ENCODE assay signal across 2 cellular contexts in the genomic region with DNA sequence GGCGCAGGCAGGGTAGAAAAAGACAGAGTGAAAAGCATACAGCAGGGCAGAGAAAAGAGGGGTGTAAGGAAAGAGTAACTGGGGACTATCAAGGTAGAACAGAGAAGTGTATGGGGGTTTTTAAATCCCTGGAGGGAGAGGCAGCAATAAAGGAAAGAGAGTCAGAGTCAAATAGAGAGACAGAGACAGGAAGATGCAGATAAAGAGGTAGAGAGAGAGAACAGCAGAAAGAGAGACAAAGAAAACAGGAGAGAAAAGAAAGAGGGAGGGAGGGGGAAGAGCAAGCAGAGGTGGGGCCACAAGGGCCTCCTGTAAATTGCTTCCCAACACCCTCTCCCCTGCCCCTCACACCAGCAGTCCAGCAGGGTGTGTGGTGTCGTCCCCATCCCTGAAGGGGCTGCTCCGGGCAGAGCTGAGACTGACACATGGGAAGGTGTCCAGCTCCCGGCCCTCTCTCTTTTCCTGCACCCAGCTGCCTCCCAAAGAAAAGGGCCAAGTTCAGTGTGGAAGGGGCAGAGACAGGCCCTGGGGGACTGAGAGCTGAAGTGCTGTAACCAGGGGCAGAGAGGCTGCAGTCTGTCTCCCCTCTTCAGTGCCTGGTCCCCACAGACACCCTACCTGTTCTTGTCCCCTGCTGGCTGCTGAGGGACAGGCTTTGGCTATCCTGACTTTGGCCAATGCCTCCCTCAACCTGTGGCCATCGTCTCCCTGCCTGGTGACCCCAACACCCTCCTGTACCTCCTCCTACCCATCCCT.
TF ChIP-seq lines count a peak whose summit lies in the region.

No MANE protein-coding gene starts in this region.

TF ChIP-seq in GM23338, 12 proteins besides CTCF, POLR2A, EP300 and RAD21 (continues in another document):
- no peak for TF ChIP-seq STAT1 (IDR thresholded peaks at IDR 0.05; ENCODE audit: unreplicated experiment)
- TF ChIP-seq ZNF331 (CRISPR knock-in tag; IDR thresholded peaks at IDR 0.05; ENCODE audit: low read depth) = no peak
- no peak for TF ChIP-seq EZH2 (IDR thresholded peaks at IDR 0.05; ENCODE audit: low read depth, unreplicated experiment)
- TF ChIP-seq JUNB (IDR thresholded peaks at IDR 0.05; ENCODE audit: unreplicated experiment) = no peak
- TF ChIP-seq, protein P1, sequence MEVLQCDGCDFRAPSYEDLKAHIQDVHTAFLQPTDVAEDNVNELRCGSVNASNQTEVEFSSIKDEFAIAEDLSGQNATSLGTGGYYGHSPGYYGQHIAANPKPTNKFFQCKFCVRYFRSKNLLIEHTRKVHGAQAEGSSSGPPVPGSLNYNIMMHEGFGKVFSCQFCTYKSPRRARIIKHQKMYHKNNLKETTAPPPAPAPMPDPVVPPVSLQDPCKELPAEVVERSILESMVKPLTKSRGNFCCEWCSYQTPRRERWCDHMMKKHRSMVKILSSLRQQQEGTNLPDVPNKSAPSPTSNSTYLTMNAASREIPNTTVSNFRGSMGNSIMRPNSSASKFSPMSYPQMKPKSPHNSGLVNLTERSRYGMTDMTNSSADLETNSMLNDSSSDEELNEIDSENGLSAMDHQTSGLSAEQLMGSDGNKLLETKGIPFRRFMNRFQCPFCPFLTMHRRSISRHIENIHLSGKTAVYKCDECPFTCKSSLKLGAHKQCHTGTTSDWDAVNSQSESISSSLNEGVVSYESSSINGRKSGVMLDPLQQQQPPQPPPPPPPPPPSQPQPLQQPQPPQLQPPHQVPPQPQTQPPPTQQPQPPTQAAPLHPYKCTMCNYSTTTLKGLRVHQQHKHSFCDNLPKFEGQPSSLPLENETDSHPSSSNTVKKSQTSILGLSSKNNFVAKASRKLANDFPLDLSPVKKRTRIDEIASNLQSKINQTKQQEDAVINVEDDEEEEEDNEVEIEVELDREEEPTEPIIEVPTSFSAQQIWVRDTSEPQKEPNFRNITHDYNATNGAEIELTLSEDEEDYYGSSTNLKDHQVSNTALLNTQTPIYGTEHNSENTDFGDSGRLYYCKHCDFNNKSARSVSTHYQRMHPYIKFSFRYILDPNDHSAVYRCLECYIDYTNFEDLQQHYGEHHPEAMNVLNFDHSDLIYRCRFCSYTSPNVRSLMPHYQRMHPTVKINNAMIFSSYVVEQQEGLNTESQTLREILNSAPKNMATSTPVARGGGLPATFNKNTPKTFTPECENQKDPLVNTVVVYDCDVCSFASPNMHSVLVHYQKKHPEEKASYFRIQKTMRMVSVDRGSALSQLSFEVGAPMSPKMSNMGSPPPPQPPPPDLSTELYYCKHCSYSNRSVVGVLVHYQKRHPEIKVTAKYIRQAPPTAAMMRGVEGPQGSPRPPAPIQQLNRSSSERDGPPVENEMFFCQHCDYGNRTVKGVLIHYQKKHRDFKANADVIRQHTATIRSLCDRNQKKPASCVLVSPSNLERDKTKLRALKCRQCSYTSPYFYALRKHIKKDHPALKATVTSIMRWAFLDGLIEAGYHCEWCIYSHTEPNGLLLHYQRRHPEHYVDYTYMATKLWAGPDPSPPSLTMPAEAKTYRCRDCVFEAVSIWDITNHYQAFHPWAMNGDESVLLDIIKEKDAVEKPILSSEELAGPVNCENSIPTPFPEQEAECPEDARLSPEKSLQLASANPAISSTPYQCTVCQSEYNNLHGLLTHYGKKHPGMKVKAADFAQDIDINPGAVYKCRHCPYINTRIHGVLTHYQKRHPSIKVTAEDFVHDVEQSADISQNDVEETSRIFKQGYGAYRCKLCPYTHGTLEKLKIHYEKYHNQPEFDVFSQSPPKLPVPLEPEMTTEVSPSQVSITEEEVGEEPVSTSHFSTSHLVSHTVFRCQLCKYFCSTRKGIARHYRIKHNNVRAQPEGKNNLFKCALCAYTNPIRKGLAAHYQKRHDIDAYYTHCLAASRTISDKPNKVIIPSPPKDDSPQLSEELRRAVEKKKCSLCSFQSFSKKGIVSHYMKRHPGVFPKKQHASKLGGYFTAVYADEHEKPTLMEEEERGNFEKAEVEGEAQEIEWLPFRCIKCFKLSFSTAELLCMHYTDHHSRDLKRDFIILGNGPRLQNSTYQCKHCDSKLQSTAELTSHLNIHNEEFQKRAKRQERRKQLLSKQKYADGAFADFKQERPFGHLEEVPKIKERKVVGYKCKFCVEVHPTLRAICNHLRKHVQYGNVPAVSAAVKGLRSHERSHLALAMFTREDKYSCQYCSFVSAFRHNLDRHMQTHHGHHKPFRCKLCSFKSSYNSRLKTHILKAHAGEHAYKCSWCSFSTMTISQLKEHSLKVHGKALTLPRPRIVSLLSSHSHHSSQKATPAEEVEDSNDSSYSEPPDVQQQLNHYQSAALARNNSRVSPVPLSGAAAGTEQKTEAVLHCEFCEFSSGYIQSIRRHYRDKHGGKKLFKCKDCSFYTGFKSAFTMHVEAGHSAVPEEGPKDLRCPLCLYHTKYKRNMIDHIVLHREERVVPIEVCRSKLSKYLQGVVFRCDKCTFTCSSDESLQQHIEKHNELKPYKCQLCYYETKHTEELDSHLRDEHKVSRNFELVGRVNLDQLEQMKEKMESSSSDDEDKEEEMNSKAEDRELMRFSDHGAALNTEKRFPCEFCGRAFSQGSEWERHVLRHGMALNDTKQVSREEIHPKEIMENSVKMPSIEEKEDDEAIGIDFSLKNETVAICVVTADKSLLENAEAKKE (CRISPR knock-in tag; IDR thresholded peaks at IDR 0.05) = no peak
- TF ChIP-seq, protein P2, sequence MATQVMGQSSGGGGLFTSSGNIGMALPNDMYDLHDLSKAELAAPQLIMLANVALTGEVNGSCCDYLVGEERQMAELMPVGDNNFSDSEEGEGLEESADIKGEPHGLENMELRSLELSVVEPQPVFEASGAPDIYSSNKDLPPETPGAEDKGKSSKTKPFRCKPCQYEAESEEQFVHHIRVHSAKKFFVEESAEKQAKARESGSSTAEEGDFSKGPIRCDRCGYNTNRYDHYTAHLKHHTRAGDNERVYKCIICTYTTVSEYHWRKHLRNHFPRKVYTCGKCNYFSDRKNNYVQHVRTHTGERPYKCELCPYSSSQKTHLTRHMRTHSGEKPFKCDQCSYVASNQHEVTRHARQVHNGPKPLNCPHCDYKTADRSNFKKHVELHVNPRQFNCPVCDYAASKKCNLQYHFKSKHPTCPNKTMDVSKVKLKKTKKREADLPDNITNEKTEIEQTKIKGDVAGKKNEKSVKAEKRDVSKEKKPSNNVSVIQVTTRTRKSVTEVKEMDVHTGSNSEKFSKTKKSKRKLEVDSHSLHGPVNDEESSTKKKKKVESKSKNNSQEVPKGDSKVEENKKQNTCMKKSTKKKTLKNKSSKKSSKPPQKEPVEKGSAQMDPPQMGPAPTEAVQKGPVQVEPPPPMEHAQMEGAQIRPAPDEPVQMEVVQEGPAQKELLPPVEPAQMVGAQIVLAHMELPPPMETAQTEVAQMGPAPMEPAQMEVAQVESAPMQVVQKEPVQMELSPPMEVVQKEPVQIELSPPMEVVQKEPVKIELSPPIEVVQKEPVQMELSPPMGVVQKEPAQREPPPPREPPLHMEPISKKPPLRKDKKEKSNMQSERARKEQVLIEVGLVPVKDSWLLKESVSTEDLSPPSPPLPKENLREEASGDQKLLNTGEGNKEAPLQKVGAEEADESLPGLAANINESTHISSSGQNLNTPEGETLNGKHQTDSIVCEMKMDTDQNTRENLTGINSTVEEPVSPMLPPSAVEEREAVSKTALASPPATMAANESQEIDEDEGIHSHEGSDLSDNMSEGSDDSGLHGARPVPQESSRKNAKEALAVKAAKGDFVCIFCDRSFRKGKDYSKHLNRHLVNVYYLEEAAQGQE (IDR thresholded peaks at IDR 0.05; ENCODE audit: unreplicated experiment) = no peak
- TF ChIP-seq, protein P3, sequence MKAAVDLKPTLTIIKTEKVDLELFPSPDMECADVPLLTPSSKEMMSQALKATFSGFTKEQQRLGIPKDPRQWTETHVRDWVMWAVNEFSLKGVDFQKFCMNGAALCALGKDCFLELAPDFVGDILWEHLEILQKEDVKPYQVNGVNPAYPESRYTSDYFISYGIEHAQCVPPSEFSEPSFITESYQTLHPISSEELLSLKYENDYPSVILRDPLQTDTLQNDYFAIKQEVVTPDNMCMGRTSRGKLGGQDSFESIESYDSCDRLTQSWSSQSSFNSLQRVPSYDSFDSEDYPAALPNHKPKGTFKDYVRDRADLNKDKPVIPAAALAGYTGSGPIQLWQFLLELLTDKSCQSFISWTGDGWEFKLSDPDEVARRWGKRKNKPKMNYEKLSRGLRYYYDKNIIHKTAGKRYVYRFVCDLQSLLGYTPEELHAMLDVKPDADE (IDR thresholded peaks at IDR 0.05) = no peak
- TF ChIP-seq ZNF114 (CRISPR knock-in tag; IDR thresholded peaks at IDR 0.05) = no peak

TF ChIP-seq in IMR-90, 13 proteins besides CTCF, POLR2A, EP300 and RAD21:
- TF ChIP-seq CEBPB (IDR thresholded peaks at IDR 0.05; ENCODE audit: low read depth, low read length) = no peak
- TF ChIP-seq BHLHE40 (IDR thresholded peaks at IDR 0.05; ENCODE audit: low read depth, low read length) = no peak
- no peak for TF ChIP-seq MAZ (IDR thresholded peaks at IDR 0.05; ENCODE audit: borderline replicate concordance, low read depth, low read length)
- TF ChIP-seq FOS (IDR thresholded peaks at IDR 0.05; ENCODE audit: low read depth, low read length) = no peak
- TF ChIP-seq SMC3 (IDR thresholded peaks at IDR 0.05; ENCODE audit: low read depth, low read length) = no peak
- TF ChIP-seq, protein P4, sequence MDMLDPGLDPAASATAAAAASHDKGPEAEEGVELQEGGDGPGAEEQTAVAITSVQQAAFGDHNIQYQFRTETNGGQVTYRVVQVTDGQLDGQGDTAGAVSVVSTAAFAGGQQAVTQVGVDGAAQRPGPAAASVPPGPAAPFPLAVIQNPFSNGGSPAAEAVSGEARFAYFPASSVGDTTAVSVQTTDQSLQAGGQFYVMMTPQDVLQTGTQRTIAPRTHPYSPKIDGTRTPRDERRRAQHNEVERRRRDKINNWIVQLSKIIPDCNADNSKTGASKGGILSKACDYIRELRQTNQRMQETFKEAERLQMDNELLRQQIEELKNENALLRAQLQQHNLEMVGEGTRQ (IDR thresholded peaks at IDR 0.05; ENCODE audit: low read depth, low read length) = no peak
- TF ChIP-seq CHD1 (IDR thresholded peaks at IDR 0.05; ENCODE audit: low read depth, low read length) = no peak
- TF ChIP-seq NFE2L2 (IDR thresholded peaks at IDR 0.05; ENCODE audit: low read depth, low read length) = no peak
- TF ChIP-seq RCOR1 (IDR thresholded peaks at IDR 0.05; ENCODE audit: insufficient replicate concordance, low read length) = no peak
- TF ChIP-seq MAFK (IDR thresholded peaks at IDR 0.05; ENCODE audit: low read depth, low read length) = no peak
- TF ChIP-seq RFX5 (IDR thresholded peaks at IDR 0.05; ENCODE audit: low read depth, low read length) = no peak
